In the genomic region with DNA sequence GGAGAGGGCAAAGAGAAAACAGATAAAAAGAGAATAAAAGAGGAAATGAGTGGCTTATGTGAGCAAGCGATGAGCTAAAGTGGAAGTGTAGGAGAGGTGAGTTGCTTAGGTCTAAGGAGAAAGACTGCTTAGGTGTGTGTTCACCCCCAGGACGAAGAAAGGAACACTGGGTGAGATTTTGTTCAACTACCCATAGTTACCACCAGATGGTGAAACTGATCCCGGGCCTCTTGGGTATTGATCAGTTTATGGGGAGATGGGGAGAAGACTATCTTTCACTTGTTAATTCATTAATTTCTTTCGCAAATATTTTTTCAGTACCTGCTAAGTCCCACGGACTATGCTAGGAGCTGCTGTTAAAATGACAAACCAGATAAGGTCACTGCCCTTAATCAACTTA, we compare ENCODE assay signal across 14 cellular contexts. TPM values are rescaled to one million over a fixed set of nuclear protein-coding genes. Genes with fewer than 3 reads are reported as not detected.
DNase-seq lines count a peak whose midpoint lies in the region; ATAC-seq, FAIRE-seq and TF ChIP-seq lines count a peak whose summit lies in the region.
"Had no signal": no experiment of that assay in that cellular context is flagged by ENCODE, and none has a peak within 500 bp of the region (broad histone marks: within the 10 kb centered on the region; RNA-seq: fewer than 3 reads in every experiment).

No MANE protein-coding gene starts in this region.

- H3K4me3 ChIP-seq in HepG2 (replicated peaks in 1 of 3; ENCODE audit: insufficient read depth in 1 of 3, low read depth in 2 of 3, low read length in 3 of 3) = no peak overlapping the region
- no peak overlapping the region for H3K4me3 ChIP-seq in right lobe of liver
- no peak overlapping the region for H3K4me3 ChIP-seq in hepatocyte

- H3K4me1 Mint-ChIP-seq in type B pancreatic cell (ENCODE audit: unreplicated experiment) = peaks cover 42% of the 10 kb centered on the region

- peaks cover 0 to 4% of the 10 kb centered on the region in 2 experiments; a peak in 1 of 5 replicates for H3K27me3 ChIP-seq in HepG2 (ENCODE audit: control insufficient read depth in 1 of 2, insufficient read depth in 2 of 2, low read length in 2 of 2)
- no peaks in the 10 kb centered on the region for H3K27me3 ChIP-seq in right lobe of liver
- no peaks in the 10 kb centered on the region for H3K27me3 ChIP-seq in hepatocyte

- no peaks in the 10 kb centered on the region for H3K9me3 Mint-ChIP-seq in type B pancreatic cell

- no peak for TF ChIP-seq RAD21 in HepG2 (CRISPR knock-in tag; IDR thresholded peaks at IDR 0.05)

- no peaks in the 10 kb centered on the region for H3K36me3 Mint-ChIP-seq in type B pancreatic cell

- H4K20me1 ChIP-seq in HepG2 (ENCODE audit: insufficient read depth, low read length) (no peaks in the 10 kb centered on the region), hepatocyte (ENCODE audit: insufficient read depth, poor library complexity, severe bottlenecking) (no peaks in the 10 kb centered on the region)

- no peaks in the 10 kb centered on the region for H3K9me3 ChIP-seq in HepG2 (ENCODE audit: low read length)
- H3K9me3 ChIP-seq in right lobe of liver = no peaks in the 10 kb centered on the region
- H3K9me3 ChIP-seq in hepatocyte (ENCODE audit: low read depth) = no peaks in the 10 kb centered on the region
- H3K9me3 ChIP-seq: neutrophil had no signal

- H3K9me2 ChIP-seq in hepatocyte (replicated peaks; ENCODE audit: insufficient read depth) = no peaks in the 10 kb centered on the region

- CTCF ChIA-PET in HepG2 (lab: Yijun Ruan, JAX; ENCODE audit: low intra/inter-chr PET ratio, low total read pairs) = no interaction called here

- FAIRE-seq in HepG2 (lab: Jason Lieb, UNC) = no peak

- DNase-seq in HepG2 (ENCODE audit: low spot score) (no peak), right lobe of liver (no peak), SK-N-DZ (ENCODE audit: low spot score) (peak; percentile 28), hepatocyte (ENCODE audit: low spot score) (no peak), type B pancreatic cell (ENCODE audit: extremely low spot score, unreplicated experiment) (no peak), HT-29 (ENCODE audit: low spot score) (no peak), cerebellar nuclear complex (lab: John Stamatoyannopoulos, UW) (no peak)
- DNase-seq in NK-92 treated with Interleukin-12 subunit alpha and Interleukin-12 subunit beta, amount 100 ng/mL, for 24 hours (lab: John Stamatoyannopoulos, UW) = no peak
- DNase-seq: DMS79; hypothalamus; NCI-H1930; stimulated activated CD4-positive, alpha-beta T cell treated with anti-CD3 and anti-CD28 coated beads, Interleukin-4, amount 100 ng/mL, for 4 hours had no signal

- H2AFZ ChIP-seq in HepG2 (ENCODE audit: low read length) (no peak overlapping the region), hepatocyte (no peak overlapping the region)

- TF ChIP-seq EP300 in HepG2 (IDR thresholded peaks at IDR 0.05; ENCODE audit: low read depth in 2 of 2, low read length in 2 of 2) (no peak), HepG2 (CRISPR knock-in tag; IDR thresholded peaks at IDR 0.05; ENCODE audit: borderline replicate concordance) (no peak)

- H3K9ac ChIP-seq in HepG2 (ENCODE audit: insufficient read depth, low read depth, low read length) = no peak overlapping the region

- no peak for TF ChIP-seq CTCF in HepG2 (CRISPR knock-in tag; IDR thresholded peaks at IDR 0.05)
- TF ChIP-seq CTCF in right lobe of liver (IDR thresholded peaks at IDR 0.05) = no peak
- TF ChIP-seq CTCF in hepatocyte (IDR thresholded peaks at IDR 0.05; ENCODE audit: poor library complexity) = no peak
- no peak for TF ChIP-seq CTCF in type B pancreatic cell (conservative IDR thresholded peaks at IDR 0.05)

- no peaks in the 10 kb centered on the region for H3K27me3 Mint-ChIP-seq in type B pancreatic cell

- POLR2A ChIA-PET in HepG2 (lab: Yijun Ruan, JAX) = no interaction called here

- 72% methylated on average over 5 of the region's 5 CpGs for WGBS in HepG2 (ENCODE audit: low lambda C conversion rate)
- WGBS in right lobe of liver (ENCODE audit: insufficient coverage, low coverage, low lambda C conversion rate, missing lambda C conversion rate) = 63% methylated on average over 2 of the region's 5 CpGs
- 89% methylated on average over 5 of the region's 5 CpGs for WGBS in hepatocyte (ENCODE audit: low lambda C conversion rate, missing lambda C conversion rate)

- ATAC-seq in HepG2 (no peak), right lobe of liver (no peak)

- H3K4me3 Mint-ChIP-seq in type B pancreatic cell = peak overlapping the region; percentile 6

- in situ Hi-C loops in HepG2 (cut with HindIII; ENCODE audit: extremely low pct_ligation_motif_present, low pct_unique_long_range_greater_than_20kb) = no loop called here

- intact Hi-C loops in HepG2 (cut with micrococcal nuclease; ENCODE audit: unreplicated experiment) = no loop called here
- intact Hi-C loops in right lobe of liver (cut with DNase I) = no loop called here

- H3K27ac Mint-ChIP-seq in type B pancreatic cell = peak overlapping the region; percentile 2

- H3K4me1 ChIP-seq in HepG2 (ENCODE audit: insufficient read depth, low read length) (peaks cover 20% of the 10 kb centered on the region), right lobe of liver (no peaks in the 10 kb centered on the region), hepatocyte (ENCODE audit: insufficient read depth) (peaks cover 17% of the 10 kb centered on the region)

- no TSS peak for BruUV-seq in HepG2 (replicated peaks; lab: Mats Ljungman, UMichigan)

- TF ChIP-seq POLR2A in HepG2 (IDR thresholded peaks at IDR 0.05; ENCODE audit: insufficient read depth in 1 of 2, low read depth in 2 of 2, low read length in 2 of 2) (no peak), right lobe of liver (IDR thresholded peaks at IDR 0.05) (no peak)

- H3K36me3 ChIP-seq in HepG2 (replicated peaks in 1 of 2; ENCODE audit: control insufficient read depth in 1 of 2, insufficient read depth in 2 of 2, low read length in 2 of 2) (no peaks in the 10 kb centered on the region), right lobe of liver (no peaks in the 10 kb centered on the region), hepatocyte (replicated peaks; ENCODE audit: insufficient read depth, low read depth) (no peaks in the 10 kb centered on the region)
- H3K36me3 ChIP-seq: neutrophil had no signal

- H3K4me2 ChIP-seq in HepG2 (ENCODE audit: low read depth, low read length) (peak overlapping the region; percentile 90; the same call in 1 of the 2 replicates), hepatocyte (peak overlapping the region; percentile 75)

- no peaks in the 10 kb centered on the region for H3K79me2 ChIP-seq in HepG2 (ENCODE audit: insufficient read depth, low read length)
- H3K79me2 ChIP-seq in hepatocyte = no peaks in the 10 kb centered on the region

- no peak overlapping the region for H3K27ac ChIP-seq in HepG2 (ENCODE audit: extremely low read length, insufficient read depth, low read length)
- no peak overlapping the region for H3K27ac ChIP-seq in right lobe of liver
- H3K27ac ChIP-seq in hepatocyte = peak overlapping the region; percentile 94
- H3K27ac ChIP-seq: neutrophil had no signal

TF ChIP-seq in HepG2, 621 proteins besides CTCF, POLR2A, EP300 and RAD21 (continues in another document):
- TF ChIP-seq HOXA5 (CRISPR knock-in tag; IDR thresholded peaks at IDR 0.05) = no peak
- TF ChIP-seq NKX3-1 (CRISPR knock-in tag; IDR thresholded peaks at IDR 0.05) = no peak
- no peak for TF ChIP-seq MED13 (CRISPR knock-in tag; IDR thresholded peaks at IDR 0.05)
- no peak for TF ChIP-seq ZNF563 (CRISPR knock-in tag; IDR thresholded peaks at IDR 0.05)
- TF ChIP-seq SP1 (IDR thresholded peaks at IDR 0.05) = no peak
- no peak for TF ChIP-seq SP1 (CRISPR knock-in tag; IDR thresholded peaks at IDR 0.05)
- TF ChIP-seq KDM1A (CRISPR knock-in tag; IDR thresholded peaks at IDR 0.05) = no peak
- TF ChIP-seq ZNF235 (CRISPR knock-in tag; IDR thresholded peaks at IDR 0.05; ENCODE audit: borderline replicate concordance) = no peak
- no peak for TF ChIP-seq IRX3 (CRISPR knock-in tag; IDR thresholded peaks at IDR 0.05; ENCODE audit: borderline replicate concordance, low read depth)
- no peak for TF ChIP-seq GATAD2A (CRISPR knock-in tag; IDR thresholded peaks at IDR 0.05)

RNA-seq across cellular contexts. Expression of a gene that starts 33.9 kb away (rescaled TPM):
- not detected in 2 replicates for total RNA-seq in HepG2 (2016; rRNA removed; fragmentation: Illumina TruSeq; extraction: Trizol)
- total RNA-seq in HepG2 (2016; cell fraction: cytosol; rRNA removed; fragmentation: Illumina TruSeq; extraction: Trizol; ENCODE audit: low read depth) = not detected in 2 replicates
- total RNA-seq in HepG2 (2016; cell fraction: insoluble cytoplasmic fraction; rRNA removed; fragmentation: Illumina TruSeq; extraction: Trizol) = not detected in 2 replicates
- total RNA-seq in HepG2 (2016; cell fraction: membrane; rRNA removed; fragmentation: Illumina TruSeq; extraction: Trizol) = not detected in 2 replicates
- not detected in 2 replicates for total RNA-seq in HepG2 (2016; cell fraction: nucleus; rRNA removed; fragmentation: Illumina TruSeq; extraction: Trizol)
- not detected in 2 replicates for polyA plus RNA-seq in HepG2 (2011; rRNA removed)
- not detected in 2 replicates for polyA plus RNA-seq in HepG2 (2011; cell fraction: cytosol; rRNA removed)
- polyA plus RNA-seq in HepG2 (2011; cell fraction: nucleus; rRNA removed) = not detected in 2 replicates
- 0.13 and 0.16 TPM in 2 replicates for polyA plus RNA-seq in HepG2 (2012)
- polyA plus RNA-seq in HepG2 (2016; cell fraction: cytosol; fragmentation: Illumina TruSeq; extraction: Trizol; ENCODE audit: low read depth) = not detected in 2 replicates
- 0.14 TPM in 1 of 2 replicates, not detected in the other for polyA plus RNA-seq in HepG2 (2016; cell fraction: insoluble cytoplasmic fraction; fragmentation: Illumina TruSeq; extraction: Trizol; ENCODE audit: low read depth)
- not detected in 2 replicates for polyA plus RNA-seq in HepG2 (2016; cell fraction: membrane; fragmentation: Illumina TruSeq; extraction: Trizol; ENCODE audit: low read depth)
- not detected in 2 replicates for polyA plus RNA-seq in HepG2 (2016; cell fraction: nucleus; fragmentation: Illumina TruSeq; extraction: Trizol; ENCODE audit: insufficient read depth, low read depth)
- polyA minus RNA-seq in HepG2 (2011; rRNA and poly(A)+ RNA removed; ENCODE audit: low replicate concordance) = 0.09 TPM in 1 of 2 replicates, not detected in the other
- polyA minus RNA-seq in HepG2 (2011; cell fraction: cytosol; rRNA and poly(A)+ RNA removed) = not detected in 2 replicates
- not detected in 2 replicates for polyA minus RNA-seq in HepG2 (2011; cell fraction: nucleus; rRNA and poly(A)+ RNA removed)
- not detected for total RNA-seq in right lobe of liver
- 82.8 and 92.1 TPM in 2 replicates for polyA plus RNA-seq in SK-N-DZ (2014; cell fraction: cytosol; rRNA removed)
- polyA plus RNA-seq in SK-N-DZ (2014; cell fraction: nucleus; rRNA removed) = 36.1 and 47.6 TPM in 2 replicates
- total RNA-seq in hepatocyte = 0.60 and 0.92 TPM in 2 replicates
- 0.81 and 0.97 TPM in 2 replicates for polyA plus RNA-seq in hepatocyte
- 4.2 and 46.5 TPM in 2 replicates for total RNA-seq in type B pancreatic cell (ENCODE audit: low replicate concordance)
- not detected in 2 replicates for total RNA-seq in HT-29 (2014; rRNA removed; shearing (Covaris generic))
- total RNA-seq: dermis microvascular lymphatic vessel endothelial cell had no signal
